ENCODE assay signal across 8 cellular contexts in genomic region chr5:138464388-138465287, GRCh38. TPM values are rescaled to one million over a fixed set of nuclear protein-coding genes. Genes with fewer than 3 reads are reported as not detected.
DNase-seq lines count a peak whose midpoint lies in the region; ATAC-seq, FAIRE-seq and TF ChIP-seq lines count a peak whose summit lies in the region.

No MANE protein-coding gene starts in this region.

- intact Hi-C loops in dendritic cell treated with granulocyte-macrophage colony-stimulating factor and Interleukin-4, amounts not matched to agents 40 ng/mL and 50 ng/mL, for 4 days (cut with micrococcal nuclease) = loop anchor here (1.0 kb wide), 3 partner anchors 28 to 79 kb away; partner anchors contain the start of gene ETF1
- intact Hi-C loops in HepG2 (cut with micrococcal nuclease; ENCODE audit: unreplicated experiment) = loop anchor here (1.0 to 2.0 kb wide), 3 partner anchors 29 to 78 kb away; partner anchors contain the start of gene ETF1

- H3K4me1 Mint-ChIP-seq in CD4-positive, CD25-positive, alpha-beta regulatory T cell = peaks cover 8 to 46% (median 32%) of the 10 kb centered on the region in 4 donors
- peaks cover 54% of the 10 kb centered on the region for H3K4me1 Mint-ChIP-seq in dendritic cell treated with granulocyte-macrophage colony-stimulating factor and Interleukin-4, amounts not matched to agents 40 ng/mL and 50 ng/mL, for 4 days (ENCODE audit: low read depth)

- peak overlapping the region; percentile 72 for H3K4me3 ChIP-seq in CD4-positive, CD25-positive, alpha-beta regulatory T cell (ENCODE audit: low read depth, low read length)
- peak overlapping the region; percentile 69 to 91 (median 78) for H3K4me3 ChIP-seq in HepG2 (replicated peaks in 1 of 3; ENCODE audit: insufficient read depth in 1 of 3, low read depth in 2 of 3, low read length in 3 of 3)

- peak overlapping the region; percentile 98 for H3K4me2 ChIP-seq in HepG2 (ENCODE audit: low read depth, low read length)

- H3K9me3 Mint-ChIP-seq in CD4-positive, CD25-positive, alpha-beta regulatory T cell = peaks cover 0 to 3% (median 0%) of the 10 kb centered on the region in 7 donors
- H3K9me3 Mint-ChIP-seq in dendritic cell treated with granulocyte-macrophage colony-stimulating factor and Interleukin-4, amounts not matched to agents 40 ng/mL and 50 ng/mL, for 4 days = no peaks in the 10 kb centered on the region

- TF ChIP-seq EP300 in HepG2 (IDR thresholded peaks at IDR 0.05; ENCODE audit: low read depth in 2 of 2, low read length in 2 of 2) (no peak), HepG2 (CRISPR knock-in tag; IDR thresholded peaks at IDR 0.05; ENCODE audit: borderline replicate concordance) (peak; percentile 24; the same call in 1 of the 2 replicates)

- POLR2A ChIA-PET in HepG2 (lab: Yijun Ruan, JAX) = interaction anchor here (0.6 to 4.0 kb wide), 17 partner anchors 15 to 808 kb away, joined by 3 to 58 read pairs (median 4); partner anchors contain the start of genes ETF1 and HSPA9

- peak; percentile 94 to 99 (median 98) for DNase-seq in CD4-positive, CD25-positive, alpha-beta regulatory T cell
- DNase-seq in NCI-H748 treated with DMSO at 0.1 percent for 48 hours (lab: John Stamatoyannopoulos, UW) = peak; percentile 94
- DNase-seq in activated CD4-positive, alpha-beta T cell treated with anti-CD3 and anti-CD28 coated beads, Interleukin-2, amount 50 U/mL, for 4 hours = peak; percentile 92 to 95
- peak; percentile 97 for DNase-seq in HepG2 (ENCODE audit: low spot score)
- peak; percentile 92 to 96 for DNase-seq in stimulated activated CD4-positive, alpha-beta T cell treated with anti-CD3 and anti-CD28 coated beads, Interleukin-2, amount 100 ng/mL, for 48 hours

- CTCF ChIA-PET in HepG2 (lab: Yijun Ruan, JAX; ENCODE audit: low intra/inter-chr PET ratio, low total read pairs) = interaction anchor here (1.1 to 2.5 kb wide), 2 partner anchors 27 to 39 kb away, joined by 4 to 29 read pairs; no protein-coding TSS in a partner anchor

- H3K27ac ChIP-seq in CD4-positive, CD25-positive, alpha-beta regulatory T cell (ENCODE audit: insufficient read depth, low read length, poor library complexity, severe bottlenecking) = peak overlapping the region; percentile 98
- H3K27ac ChIP-seq in HepG2 (ENCODE audit: extremely low read length, insufficient read depth, low read length) = peak overlapping the region; percentile 95

- H3K27me3 ChIP-seq in CD4-positive, CD25-positive, alpha-beta regulatory T cell (ENCODE audit: control insufficient read depth, insufficient read depth, low read length) = no peaks in the 10 kb centered on the region
- no peaks in the 10 kb centered on the region for H3K27me3 ChIP-seq in HepG2 (ENCODE audit: control insufficient read depth in 1 of 2, insufficient read depth in 2 of 2, low read length in 2 of 2)

- peaks cover 7% of the 10 kb centered on the region for H3K36me3 ChIP-seq in CD4-positive, CD25-positive, alpha-beta regulatory T cell (ENCODE audit: control insufficient read depth, insufficient read depth, low read length)
- H3K36me3 ChIP-seq in HepG2 (replicated peaks in 1 of 2; ENCODE audit: control insufficient read depth in 1 of 2, insufficient read depth in 2 of 2, low read length in 2 of 2) = peaks cover 0 to 7% of the 10 kb centered on the region in 2 experiments; a peak in 2 of 5 replicates

- H3K36me3 Mint-ChIP-seq in CD4-positive, CD25-positive, alpha-beta regulatory T cell = peaks cover 13% of the 10 kb centered on the region
- H3K36me3 Mint-ChIP-seq in dendritic cell treated with granulocyte-macrophage colony-stimulating factor and Interleukin-4, amounts not matched to agents 40 ng/mL and 50 ng/mL, for 4 days (ENCODE audit: low read depth) = peaks cover 22% of the 10 kb centered on the region

- no peaks in the 10 kb centered on the region for H3K9me3 ChIP-seq in CD4-positive, CD25-positive, alpha-beta regulatory T cell (ENCODE audit: control insufficient read depth in 2 of 2, low read length in 2 of 2)
- H3K9me3 ChIP-seq in HepG2 (ENCODE audit: low read length) = no peaks in the 10 kb centered on the region

- WGBS in HepG2 (ENCODE audit: low lambda C conversion rate) = 0% methylated on average over 23 of the region's 68 CpGs

- TF ChIP-seq CTCF in HepG2 (CRISPR knock-in tag; IDR thresholded peaks at IDR 0.05) = no peak

- peaks cover 3% of the 10 kb centered on the region for H3K79me2 ChIP-seq in HepG2 (ENCODE audit: insufficient read depth, low read length)

- H2AFZ ChIP-seq in HepG2 (ENCODE audit: low read length) = no peak overlapping the region

- in situ Hi-C loops in HepG2 (cut with HindIII; ENCODE audit: extremely low pct_ligation_motif_present, low pct_unique_long_range_greater_than_20kb) = loop anchor here (5.0 kb wide), 2 partner anchors 38 to 78 kb away; partner anchors contain the start of gene ETF1

- H4K20me1 ChIP-seq in HepG2 (ENCODE audit: insufficient read depth, low read length) = peaks cover 3% of the 10 kb centered on the region; the same call in 1 of the 2 replicates

- peak; percentile 74 to 75 for ATAC-seq in CD4-positive, CD25-positive, alpha-beta regulatory T cell (ENCODE audit: low read depth in 2 of 2)
- ATAC-seq in GM19438 (IDR thresholded peaks at IDR 0.05; ENCODE audit: low read depth, unreplicated experiment) (peak; percentile 76), HG03571 (IDR thresholded peaks at IDR 0.05; ENCODE audit: unreplicated experiment) (peak; percentile 70), HepG2 (peak; percentile 75)

- H3K27me3 Mint-ChIP-seq in CD4-positive, CD25-positive, alpha-beta regulatory T cell = no peaks in the 10 kb centered on the region
- peaks cover 24% of the 10 kb centered on the region for H3K27me3 Mint-ChIP-seq in dendritic cell treated with granulocyte-macrophage colony-stimulating factor and Interleukin-4, amounts not matched to agents 40 ng/mL and 50 ng/mL, for 4 days

- FAIRE-seq in HepG2 (lab: Jason Lieb, UNC) = peak; percentile 90

- peaks cover 49% of the 10 kb centered on the region for H3K4me1 ChIP-seq in CD4-positive, CD25-positive, alpha-beta regulatory T cell (ENCODE audit: control insufficient read depth, insufficient read depth, low read length, poor library complexity, severe bottlenecking)
- H3K4me1 ChIP-seq in HepG2 (ENCODE audit: insufficient read depth, low read length) = peaks cover 50% of the 10 kb centered on the region

- TSS peak; percentile 89 for BruUV-seq in HepG2 (replicated peaks; lab: Mats Ljungman, UMichigan)

- TF ChIP-seq POLR2A in HepG2 (IDR thresholded peaks at IDR 0.05; ENCODE audit: insufficient read depth in 1 of 2, low read depth in 2 of 2, low read length in 2 of 2) = peak in 1 of 2 experiments; percentile 65; a peak in 1 of 4 replicates

- H3K9ac ChIP-seq in HepG2 (ENCODE audit: insufficient read depth, low read depth, low read length) = peak overlapping the region; percentile 86

- peak overlapping the region; percentile 89 to 99 (median 93) for H3K4me3 Mint-ChIP-seq in CD4-positive, CD25-positive, alpha-beta regulatory T cell
- H3K4me3 Mint-ChIP-seq in dendritic cell treated with granulocyte-macrophage colony-stimulating factor and Interleukin-4, amounts not matched to agents 40 ng/mL and 50 ng/mL, for 4 days = peak overlapping the region; percentile 81

- TF ChIP-seq RAD21 in HepG2 (CRISPR knock-in tag; IDR thresholded peaks at IDR 0.05) = no peak; the same call in 1 of the 2 replicates

- peak overlapping the region; percentile 14 to 92 (median 91) for H3K27ac Mint-ChIP-seq in CD4-positive, CD25-positive, alpha-beta regulatory T cell
- peak overlapping the region; percentile 97 for H3K27ac Mint-ChIP-seq in dendritic cell treated with granulocyte-macrophage colony-stimulating factor and Interleukin-4, amounts not matched to agents 40 ng/mL and 50 ng/mL, for 4 days

RNA-seq across cellular contexts. Expression of gene EGR1, which starts 0.6 kb away (rescaled TPM):
- 19.0 TPM for total RNA-seq in CD4-positive, CD25-positive, alpha-beta regulatory T cell
- 1 to 10 TPM in 2 of 4 donors, under 1 TPM in 2; 0.38 to 1.1 (median 0.84) TPM for polyA plus RNA-seq in CD4-positive, CD25-positive, alpha-beta regulatory T cell
- total RNA-seq in HepG2 (2016; rRNA removed; fragmentation: Illumina TruSeq; extraction: Trizol) = 4.5 and 5.6 TPM in 2 replicates
- total RNA-seq in HepG2 (2016; cell fraction: cytosol; rRNA removed; fragmentation: Illumina TruSeq; extraction: Trizol; ENCODE audit: low read depth) = 1.2 and 1.5 TPM in 2 replicates
- total RNA-seq in HepG2 (2016; cell fraction: insoluble cytoplasmic fraction; rRNA removed; fragmentation: Illumina TruSeq; extraction: Trizol) = 3.9 and 5.3 TPM in 2 replicates
- total RNA-seq in HepG2 (2016; cell fraction: membrane; rRNA removed; fragmentation: Illumina TruSeq; extraction: Trizol) = 6.1 and 7.2 TPM in 2 replicates
- 12.2 and 14.1 TPM in 2 replicates for total RNA-seq in HepG2 (2016; cell fraction: nucleus; rRNA removed; fragmentation: Illumina TruSeq; extraction: Trizol)
- polyA plus RNA-seq in HepG2 (2011; rRNA removed) = 4.1 and 6.0 TPM in 2 replicates
- polyA plus RNA-seq in HepG2 (2011; cell fraction: cytosol; rRNA removed) = 3.2 TPM in 2 replicates
- polyA plus RNA-seq in HepG2 (2011; cell fraction: nucleus; rRNA removed) = 15.1 and 28.0 TPM in 2 replicates
- polyA plus RNA-seq in HepG2 (2012) = 8.0 and 12.9 TPM in 2 replicates
- polyA plus RNA-seq in HepG2 (2016; cell fraction: cytosol; fragmentation: Illumina TruSeq; extraction: Trizol; ENCODE audit: low read depth) = 7.1 and 8.0 TPM in 2 replicates
- 24.2 and 37.9 TPM in 2 replicates for polyA plus RNA-seq in HepG2 (2016; cell fraction: insoluble cytoplasmic fraction; fragmentation: Illumina TruSeq; extraction: Trizol; ENCODE audit: low read depth)
- polyA plus RNA-seq in HepG2 (2016; cell fraction: membrane; fragmentation: Illumina TruSeq; extraction: Trizol; ENCODE audit: low read depth) = 26.2 and 30.0 TPM in 2 replicates
- 86.2 and 90.3 TPM in 2 replicates for polyA plus RNA-seq in HepG2 (2016; cell fraction: nucleus; fragmentation: Illumina TruSeq; extraction: Trizol; ENCODE audit: insufficient read depth, low read depth)
- polyA minus RNA-seq in HepG2 (2011; rRNA and poly(A)+ RNA removed; ENCODE audit: low replicate concordance) = 0.91 and 8.0 TPM in 2 replicates
- 7.8 and 10.3 TPM in 2 replicates for polyA minus RNA-seq in HepG2 (2011; cell fraction: cytosol; rRNA and poly(A)+ RNA removed)
- 5.7 and 14.2 TPM in 2 replicates for polyA minus RNA-seq in HepG2 (2011; cell fraction: nucleus; rRNA and poly(A)+ RNA removed)

RNA-seq across cellular contexts. Expression of gene REEP2, which starts 25.8 kb away (rescaled TPM):
- total RNA-seq in CD4-positive, CD25-positive, alpha-beta regulatory T cell = not detected
- polyA plus RNA-seq in CD4-positive, CD25-positive, alpha-beta regulatory T cell = under 1 TPM in 2 of 4 donors, not detected in 2; 0.21 to 0.52 TPM
- 3.8 and 5.3 TPM in 2 replicates for total RNA-seq in HepG2 (2016; rRNA removed; fragmentation: Illumina TruSeq; extraction: Trizol)
- 9.0 and 9.4 TPM in 2 replicates for total RNA-seq in HepG2 (2016; cell fraction: cytosol; rRNA removed; fragmentation: Illumina TruSeq; extraction: Trizol; ENCODE audit: low read depth)
- 3.9 and 5.8 TPM in 2 replicates for total RNA-seq in HepG2 (2016; cell fraction: insoluble cytoplasmic fraction; rRNA removed; fragmentation: Illumina TruSeq; extraction: Trizol)
- total RNA-seq in HepG2 (2016; cell fraction: membrane; rRNA removed; fragmentation: Illumina TruSeq; extraction: Trizol) = 14.7 TPM in 2 replicates
- 3.5 and 4.5 TPM in 2 replicates for total RNA-seq in HepG2 (2016; cell fraction: nucleus; rRNA removed; fragmentation: Illumina TruSeq; extraction: Trizol)
- polyA plus RNA-seq in HepG2 (2011; rRNA removed) = 7.8 and 9.2 TPM in 2 replicates
- polyA plus RNA-seq in HepG2 (2011; cell fraction: cytosol; rRNA removed) = 6.4 and 8.0 TPM in 2 replicates
- polyA plus RNA-seq in HepG2 (2011; cell fraction: nucleus; rRNA removed) = 11.6 and 14.0 TPM in 2 replicates
- polyA plus RNA-seq in HepG2 (2012) = 6.1 and 6.7 TPM in 2 replicates
- polyA plus RNA-seq in HepG2 (2016; cell fraction: cytosol; fragmentation: Illumina TruSeq; extraction: Trizol; ENCODE audit: low read depth) = 19.5 and 20.0 TPM in 2 replicates
- 6.3 and 6.4 TPM in 2 replicates for polyA plus RNA-seq in HepG2 (2016; cell fraction: insoluble cytoplasmic fraction; fragmentation: Illumina TruSeq; extraction: Trizol; ENCODE audit: low read depth)
- polyA plus RNA-seq in HepG2 (2016; cell fraction: membrane; fragmentation: Illumina TruSeq; extraction: Trizol; ENCODE audit: low read depth) = 24.8 and 25.5 TPM in 2 replicates
- 14.2 and 15.5 TPM in 2 replicates for polyA plus RNA-seq in HepG2 (2016; cell fraction: nucleus; fragmentation: Illumina TruSeq; extraction: Trizol; ENCODE audit: insufficient read depth, low read depth)
- polyA minus RNA-seq in HepG2 (2011; rRNA and poly(A)+ RNA removed; ENCODE audit: low replicate concordance) = 11.3 TPM in 1 of 2 replicates, not detected in the other
- 4.0 and 5.3 TPM in 2 replicates for polyA minus RNA-seq in HepG2 (2011; cell fraction: cytosol; rRNA and poly(A)+ RNA removed)
- polyA minus RNA-seq in HepG2 (2011; cell fraction: nucleus; rRNA and poly(A)+ RNA removed) = 3.1 and 6.0 TPM in 2 replicates

Comparison
In these comparisons a context has a peak if more than half of its experiments do, and no peak if none do; other contexts are left out.
1. Peak in every context shown above with its lines: DNase-seq, ATAC-seq, H3K4me3 ChIP-seq and H3K27ac ChIP-seq.